Comparison of ENCODE assay signal across 17 cellular contexts in genomic region chr6:40882321-40882720, GRCh38.
DNase-seq lines count a peak whose midpoint lies in the region; ATAC-seq and TF ChIP-seq lines count a peak whose summit lies in the region.
"Had no signal": no experiment of that assay in that cellular context is flagged by ENCODE, and none has a peak within 500 bp of the region (broad histone marks: within the 10 kb centered on the region; RNA-seq: fewer than 3 reads in every experiment).

No MANE protein-coding gene starts in this region.

- H3K27ac Mint-ChIP-seq in type B pancreatic cell: no peak overlapping the region
- no peak overlapping the region for H3K27ac Mint-ChIP-seq in T-cell
- H3K27ac Mint-ChIP-seq: activated CD4-positive, alpha-beta T cell treated with anti-CD3 and anti-CD28 coated beads for 36 hours had no signal

- no peak for TF ChIP-seq CTCF in type B pancreatic cell (conservative IDR thresholded peaks at IDR 0.05)

- H3K27ac ChIP-seq in mesodermal cell (ENCODE audit: low read depth, low read length, severe bottlenecking): peak overlapping the region; percentile 10
- H3K27ac ChIP-seq: 22Rv1, left ventricle myocardium inferior, SJCRH30, tibial nerve had no signal

- POLR2A ChIA-PET in T-cell (lab: Charles Lee): no interaction called here

- H3K4me1 Mint-ChIP-seq in type B pancreatic cell (ENCODE audit: unreplicated experiment): peaks cover 36% of the 10 kb centered on the region
- H3K4me1 Mint-ChIP-seq in T-cell: peaks cover 0 to 3% (median 0%) of the 10 kb centered on the region in 3 donors

- no peaks in the 10 kb centered on the region for H3K9me3 Mint-ChIP-seq in type B pancreatic cell
- peaks cover 5 to 10% (median 6%) of the 10 kb centered on the region in 3 donors for H3K9me3 Mint-ChIP-seq in T-cell

- no peaks in the 10 kb centered on the region for H3K9me3 ChIP-seq in mesodermal cell (ENCODE audit: control insufficient read depth, low read length)

- CTCF ChIA-PET in T-cell (lab: Charles Lee): no interaction called here

- H3K36me3 Mint-ChIP-seq in type B pancreatic cell (peaks cover 11% of the 10 kb centered on the region), T-cell (no peaks in the 10 kb centered on the region)

- no peaks in the 10 kb centered on the region for H3K4me1 ChIP-seq in mesodermal cell (ENCODE audit: control insufficient read depth, insufficient read depth, low read length, poor library complexity, severe bottlenecking)
- H3K4me1 ChIP-seq: left ventricle myocardium inferior, SJCRH30, tibial nerve had no signal

- no peaks in the 10 kb centered on the region for H3K36me3 ChIP-seq in mesodermal cell (ENCODE audit: control insufficient read depth, insufficient read depth, low read length)
- H3K36me3 ChIP-seq: SJCRH30, tibial nerve had no signal

- peak; percentile 31 for DNase-seq in DMS 273 (lab: John Stamatoyannopoulos, UW; ENCODE audit: unreplicated experiment)
- DNase-seq in DMS 273 treated with DMSO at 0.1 percent for 48 hours (lab: John Stamatoyannopoulos, UW): no peak
- peak; percentile 69 to 85 (median 84) for DNase-seq in NCI-H1417 (lab: John Stamatoyannopoulos, UW)
- DNase-seq in NCI-H69 (lab: John Stamatoyannopoulos, UW): peak; percentile 77
- DNase-seq in type B pancreatic cell (ENCODE audit: extremely low spot score, unreplicated experiment): no peak
- no peak for DNase-seq in activated CD4-positive, alpha-beta T cell treated with anti-CD3 and anti-CD28 coated beads for 4 hours
- DNase-seq in T-cell: no peak
- DNase-seq: activated CD4-positive, alpha-beta T cell treated with anti-CD3 and anti-CD28 coated beads for 36 hours; activated naive CD4-positive, alpha-beta T cell; aorta; EL; IMR-90; left ventricle myocardium inferior had no signal

- H3K27me3 Mint-ChIP-seq in type B pancreatic cell (peaks cover 6% of the 10 kb centered on the region), T-cell (peaks cover 9 to 18% of the 10 kb centered on the region in 2 donors)

- no peak overlapping the region for H3K4me3 Mint-ChIP-seq in type B pancreatic cell
- no peak overlapping the region for H3K4me3 Mint-ChIP-seq in T-cell
- H3K4me3 Mint-ChIP-seq: activated CD4-positive, alpha-beta T cell treated with anti-CD3 and anti-CD28 coated beads for 36 hours had no signal

- 60 to 71% methylated on average over 2 of the region's 2 CpGs for WGBS in mesodermal cell (ENCODE audit: insufficient coverage in 2 of 2), 2 experiments

- no peak for ATAC-seq in T-cell (replicated peaks in 1 of 4)
- ATAC-seq: activated CD4-positive, alpha-beta T cell treated with anti-CD3 and anti-CD28 coated beads for 36 hours had no signal

- H3K4me3 ChIP-seq in mesodermal cell (ENCODE audit: extremely low read depth, insufficient read depth, low read length, poor library complexity, severe bottlenecking): no peak overlapping the region
- H3K4me3 ChIP-seq: left ventricle myocardium inferior, SJCRH30, tibial nerve had no signal

Comparison
In these comparisons a context has a peak if more than half of its experiments do, and no peak if none do; other contexts are left out.
1. DNase-seq: peak in DMS 273 (single experiment), NCI-H1417 (3 of 3) and NCI-H69 (single experiment); none in DMS 273 treated with DMSO at 0.1 percent for 48 hours (single experiment), type B pancreatic cell (single experiment), activated CD4-positive, alpha-beta T cell treated with anti-CD3 and anti-CD28 coated beads for 4 hours (0 of 2) and T-cell (0 of 34).